In genomic region chr3:68861521-68861920, GRCh38 we compare ENCODE assay signal across 32 cellular contexts.
"Had no signal": no experiment of that assay in that cellular context is flagged by ENCODE, and none has a peak within 500 bp of the region (broad histone marks: within the 10 kb centered on the region; RNA-seq: fewer than 3 reads in every experiment).

No MANE protein-coding gene starts in this region.

- ATAC-seq: activated CD4-positive, CD25-positive, alpha-beta regulatory T cell treated with anti-CD3 and anti-CD28 coated beads, Interleukin-2, amount 50 U/mL, for 24 hours; activated CD8-positive, alpha-beta memory T cell treated with anti-CD3 and anti-CD28 coated beads, Interleukin-2, amount 10 ng/mL, durations not matched to agents 7 days and 5 days; activated CD8-positive, alpha-beta T cell treated with anti-CD3 and anti-CD28 coated beads for 36 hours; activated naive CD8-positive, alpha-beta T cell treated with anti-CD3 and anti-CD28 coated beads, Interleukin-2, amount 50 U/mL, for 24 hours; body of pancreas; gastroesophageal sphincter; T-helper 17 cell had no signal

- H3K27me3 ChIP-seq: adrenal gland, body of pancreas, colonic mucosa, esophagus squamous epithelium had no signal

- H3K4me3 ChIP-seq: adrenal gland, body of pancreas, colonic mucosa, esophagus squamous epithelium, gastroesophageal sphincter had no signal

- H3K27ac ChIP-seq: adrenal gland, body of pancreas, colonic mucosa, epithelial cell of prostate, esophagus squamous epithelium, gastroesophageal sphincter, WERI-Rb-1 had no signal

- H3K9me3 ChIP-seq: adrenal gland, body of pancreas, colonic mucosa, esophagus squamous epithelium had no signal

- DNase-seq: activated B cell treated with CpG ODN at 0.5 μM for 24 hours; activated CD4-positive, alpha-beta T cell treated with anti-CD3 and anti-CD28 coated beads for 48 hours; activated CD4-positive, alpha-beta T cell treated with anti-CD3 and anti-CD28 coated beads, Interleukin-2, amount 50 U/mL, for 1 hour; activated CD4-positive, alpha-beta T cell treated with anti-CD3 and anti-CD28 coated beads, Interleukin-2, amount 50 U/mL, for 48 hours; activated CD8-positive, alpha-beta memory T cell treated with anti-CD3 and anti-CD28 coated beads, Interleukin-2, amount 10 ng/mL, durations not matched to agents 7 days and 5 days; activated CD8-positive, alpha-beta memory T cell treated with anti-CD3 and anti-CD28 coated beads, Interleukin-2, amount 50 U/mL, for 4 hours; activated CD8-positive, alpha-beta T cell treated with anti-CD3 and anti-CD28 coated beads for 36 hours; activated effector memory CD4-positive, alpha-beta T cell treated with anti-CD3 and anti-CD28 coated beads, Interleukin-2, amount 50 U/mL, for 16 hours; activated naive CD4-positive, alpha-beta T cell treated with anti-CD3 and anti-CD28 coated beads for 36 hours; activated naive CD8-positive, alpha-beta T cell treated with anti-CD3 and anti-CD28 coated beads for 36 hours; activated naive CD8-positive, alpha-beta T cell treated with anti-CD3 and anti-CD28 coated beads, Interleukin-2, amount 50 U/mL, for 24 hours; activated T-cell treated with anti-CD3 and anti-CD28 coated beads, Interleukin-2, amount 50 U/mL, for 1 hour; activated T-cell treated with anti-CD3 and anti-CD28 coated beads, Interleukin-2, amount 50 U/mL, for 48 hours; adrenal gland; amygdala; aorta; body of pancreas; central memory CD4-positive, alpha-beta T cell; cerebellar nuclear complex; colonic mucosa; effector CD8-positive, alpha-beta T cell; esophagus squamous epithelium; foreskin melanocyte; T-helper 1 cell; T-helper 17 cell; T1000; WERI-Rb-1 had no signal

- FAIRE-seq: endometrium, endothelial cell of umbilical vein had no signal

- H3K36me3 ChIP-seq: adrenal gland, colonic mucosa, esophagus squamous epithelium, gastroesophageal sphincter, WERI-Rb-1 had no signal

- H3K4me1 ChIP-seq: body of pancreas, colonic mucosa, esophagus squamous epithelium, gastroesophageal sphincter had no signal
